Comparison of ENCODE assay signal across 9 cellular contexts in genomic region chr20:51022227-51022802, GRCh38. TPM values are rescaled to one million over a fixed set of nuclear protein-coding genes. Genes with fewer than 3 reads are reported as not detected.
DNase-seq lines count a peak whose midpoint lies in the region; ATAC-seq, FAIRE-seq and TF ChIP-seq lines count a peak whose summit lies in the region.
"Had no signal": no experiment of that assay in that cellular context is flagged by ENCODE, and none has a peak within 500 bp of the region (broad histone marks: within the 10 kb centered on the region; RNA-seq: fewer than 3 reads in every experiment).

No MANE protein-coding gene starts in this region.

- H3K79me2 ChIP-seq in fibroblast of lung (ENCODE audit: control insufficient read depth, insufficient read depth, low read length) = no peaks in the 10 kb centered on the region

- H3K36me3 Mint-ChIP-seq in CD4-positive, alpha-beta memory T cell = no peaks in the 10 kb centered on the region

- TF ChIP-seq CTCF in fibroblast of lung (conservative IDR thresholded peaks at IDR 0.05 in 1 of 2, IDR thresholded peaks at IDR 0.05 in 1 of 2; ENCODE audit: low read depth in 1 of 2, low read length in 2 of 2) (no peak), pancreas (IDR thresholded peaks at IDR 0.05) (no peak), GM13977 (IDR thresholded peaks at IDR 0.05; ENCODE audit: extremely low read depth, insufficient read depth, missing control alignments) (no peak)

- no peaks in the 10 kb centered on the region for H3K9me3 ChIP-seq in CD4-positive, alpha-beta memory T cell (ENCODE audit: control insufficient read depth in 1 of 2, low read length in 2 of 2)
- no peaks in the 10 kb centered on the region for H3K9me3 ChIP-seq in SJCRH30 (replicated peaks)
- H3K9me3 ChIP-seq in fibroblast of lung (ENCODE audit: control insufficient read depth, insufficient read depth, low read depth, low read length) = no peaks in the 10 kb centered on the region
- no peaks in the 10 kb centered on the region for H3K9me3 ChIP-seq in pancreas

- FAIRE-seq in pancreas (lab: Jason Lieb, UNC) = no peak

- intact Hi-C loops in CD4-positive, alpha-beta memory T cell (cut with micrococcal nuclease) = no loop called here
- intact Hi-C loops in pancreas (cut with DNase I) = no loop called here
- intact Hi-C loops in head of caudate nucleus (cut with DNase I) = no loop called here

- no peak overlapping the region for H3K27ac Mint-ChIP-seq in CD4-positive, alpha-beta memory T cell

- CTCF ChIA-PET in CD4-positive, alpha-beta memory T cell (lab: Charles Lee; ENCODE audit: partially characterized antibody) = interaction anchor here (1.3 kb wide), 1 partner anchor 35 kb away, joined by 3 read pairs; no protein-coding TSS in a partner anchor

- peaks cover 6% of the 10 kb centered on the region for H3K4me1 ChIP-seq in CD4-positive, alpha-beta memory T cell (ENCODE audit: insufficient read depth, low read length)
- H3K4me1 ChIP-seq in SJCRH30 (no peaks in the 10 kb centered on the region), fibroblast of lung (ENCODE audit: control insufficient read depth, extremely low read depth, insufficient read depth, low read length) (peaks cover 6% of the 10 kb centered on the region), pancreas (no peaks in the 10 kb centered on the region)

- no peak overlapping the region for H3K27ac ChIP-seq in CD4-positive, alpha-beta memory T cell (ENCODE audit: low read depth, low read length)
- no peak overlapping the region for H3K27ac ChIP-seq in SJCRH30
- H3K27ac ChIP-seq in fibroblast of lung (ENCODE audit: insufficient read depth, low read length) = no peak overlapping the region
- no peak overlapping the region for H3K27ac ChIP-seq in pancreas

- POLR2A ChIA-PET in CD4-positive, alpha-beta memory T cell (lab: Charles Lee; ENCODE audit: partially characterized antibody) = no interaction called here

- peaks cover 31 to 44% of the 10 kb centered on the region in 2 donors for H3K27me3 Mint-ChIP-seq in CD4-positive, alpha-beta memory T cell

- H3K4me1 Mint-ChIP-seq in CD4-positive, alpha-beta memory T cell = peaks cover 2 to 19% (median 9%) of the 10 kb centered on the region in 4 donors

- peak overlapping the region; percentile 44 for H2AFZ ChIP-seq in fibroblast of lung (ENCODE audit: low read length)

- H3K27me3 ChIP-seq in CD4-positive, alpha-beta memory T cell (ENCODE audit: insufficient read depth, low read length) = peaks cover 6% of the 10 kb centered on the region
- H3K27me3 ChIP-seq in SJCRH30 (peaks cover 18% of the 10 kb centered on the region), fibroblast of lung (ENCODE audit: control insufficient read depth, insufficient read depth, low read length) (peaks cover 26% of the 10 kb centered on the region), pancreas (peaks cover 0 to 13% (median 2%) of the 10 kb centered on the region in 4 donors)

- no peaks in the 10 kb centered on the region for H3K9me3 Mint-ChIP-seq in CD4-positive, alpha-beta memory T cell

- H3K36me3 ChIP-seq in CD4-positive, alpha-beta memory T cell (ENCODE audit: insufficient read depth, low read length) = no peaks in the 10 kb centered on the region
- H3K36me3 ChIP-seq in SJCRH30 = no peaks in the 10 kb centered on the region
- H3K36me3 ChIP-seq in fibroblast of lung (ENCODE audit: control insufficient read depth, insufficient read depth, low read length) = no peaks in the 10 kb centered on the region
- H3K36me3 ChIP-seq in pancreas = no peaks in the 10 kb centered on the region

- no peaks in the 10 kb centered on the region for H4K20me1 ChIP-seq in fibroblast of lung (ENCODE audit: control insufficient read depth, extremely low read depth, insufficient read depth, low read length)

- peak overlapping the region; percentile 71 for H3K4me2 ChIP-seq in fibroblast of lung (ENCODE audit: extremely low read depth, insufficient read depth, low read length)

- peak overlapping the region; percentile 62 for H3K9ac ChIP-seq in fibroblast of lung (ENCODE audit: insufficient read depth, low read length)

- H3K4me3 ChIP-seq in CD4-positive, alpha-beta memory T cell (ENCODE audit: low read length in 2 of 2) = no peak overlapping the region
- H3K4me3 ChIP-seq in SJCRH30 = peak overlapping the region; percentile 61
- peak overlapping the region; percentile 35 to 72 (median 48) for H3K4me3 ChIP-seq in fibroblast of lung (replicated peaks in 1 of 4; ENCODE audit: control extremely low read depth in 1 of 4, insufficient read depth in 1 of 4, low read depth in 3 of 4, low read length in 4 of 4)
- H3K4me3 ChIP-seq in pancreas = peak overlapping the region; percentile 23 to 59 (median 34)

- in situ Hi-C loops in GM13977 (cut with MboI; ENCODE audit: low pct_unique_long_range_greater_than_20kb, low sequenced_read_pairs, unreplicated experiment) = no loop called here

- no peak for DNase-seq in CD4-positive, alpha-beta memory T cell
- DNase-seq in SJCRH30 (no peak), fibroblast of lung (ENCODE audit: low read depth in 2 of 2) (no peak), pancreas (no peak), NK-92 (lab: John Stamatoyannopoulos, UW; ENCODE audit: unreplicated experiment) (no peak), GM13977 (ENCODE audit: low spot score) (no peak), head of caudate nucleus (no peak)
- DNase-seq: cortex of kidney had no signal

- 6 to 7% methylated on average over 39 of the region's 39 CpGs for WGBS in pancreas, 2 donors

- ATAC-seq in pancreas (peak in 2 of 4 donors; percentile 6 to 8), GM21737 (IDR thresholded peaks at IDR 0.05; ENCODE audit: unreplicated experiment) (no peak)

- H3K4me3 Mint-ChIP-seq in CD4-positive, alpha-beta memory T cell = peak overlapping the region; percentile 1 to 78 (median 46)

RNA-seq across cellular contexts. Expression of gene KCNG1, which starts 0.6 kb away (rescaled TPM):
- total RNA-seq in CD4-positive, alpha-beta memory T cell = not detected
- polyA plus RNA-seq in CD4-positive, alpha-beta memory T cell = not detected
- total RNA-seq in SJCRH30 (2014; rRNA removed; shearing (Covaris generic)) = 7.4 and 9.3 TPM in 2 replicates
- total RNA-seq in fibroblast of lung = 9.9 and 26.5 TPM in 2 replicates
- 0.73 and 1.8 TPM in 2 replicates for polyA plus RNA-seq in fibroblast of lung
- polyA plus RNA-seq in fibroblast of lung (2012) = 0.76 and 3.2 TPM in 2 replicates
- polyA minus RNA-seq in fibroblast of lung (ENCODE audit: low replicate concordance) = 1.1 and 2.6 TPM in 2 replicates
- 1 to 10 TPM in 5 of 6 donors, under 1 TPM in 1; 0.98 to 2.8 (median 1.6) TPM for total RNA-seq in pancreas
- polyA plus RNA-seq in pancreas = 1 to 10 TPM; 2.2 to 4.0 TPM

Comparison
In these comparisons a context has a peak if more than half of its experiments do, and no peak if none do; other contexts are left out.
1. H3K4me3 ChIP-seq: peak in SJCRH30 (single experiment), fibroblast of lung (4 of 4) and pancreas (4 of 4); none in CD4-positive, alpha-beta memory T cell (0 of 2).